28 cellular contexts compared by ENCODE assay signal in the genomic region with DNA sequence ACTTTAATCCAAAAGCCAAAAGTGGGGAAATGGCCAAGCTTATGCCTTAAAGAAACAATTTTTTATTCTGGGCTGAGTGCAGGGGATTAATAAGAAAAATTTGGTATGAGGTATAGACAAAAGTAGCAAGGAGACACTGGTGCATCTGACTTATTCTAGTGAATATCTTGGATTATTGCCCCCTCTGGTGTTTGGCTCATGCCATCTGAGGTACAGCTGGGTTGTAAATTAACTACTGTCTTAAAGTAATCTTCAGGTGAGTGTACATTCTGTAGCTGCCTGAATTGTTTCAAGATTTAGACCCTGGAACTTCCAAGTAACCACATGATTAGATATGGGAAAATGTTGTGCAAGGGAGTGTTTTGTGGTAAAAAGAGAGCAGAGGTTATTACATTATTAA.
DNase-seq lines count a peak whose midpoint lies in the region; ATAC-seq, FAIRE-seq and TF ChIP-seq lines count a peak whose summit lies in the region.
"Had no signal": no experiment of that assay in that cellular context is flagged by ENCODE, and none has a peak within 500 bp of the region (broad histone marks: within the 10 kb centered on the region; RNA-seq: fewer than 3 reads in every experiment).

No MANE protein-coding gene starts in this region.

- H3K27ac Mint-ChIP-seq in GM23338 (no peak overlapping the region), neural progenitor cell (no peak overlapping the region)
- H3K27ac Mint-ChIP-seq: B cell; memory B cell; naive thymus-derived CD4-positive, alpha-beta T cell had no signal

- no peaks in the 10 kb centered on the region for H3K9me3 ChIP-seq in neural progenitor cell (ENCODE audit: low read depth)
- no peaks in the 10 kb centered on the region for H3K9me3 ChIP-seq in testis
- H3K9me3 ChIP-seq: prostate gland, SK-N-SH had no signal

- H3K9me3 Mint-ChIP-seq in GM23338 (peaks cover 16% of the 10 kb centered on the region), neural progenitor cell (peaks cover 4% of the 10 kb centered on the region)
- H3K9me3 Mint-ChIP-seq: memory B cell had no signal

- no peak overlapping the region for H3K9ac ChIP-seq in neural progenitor cell
- H3K9ac ChIP-seq: SK-N-SH had no signal

- H2AFZ ChIP-seq in GM23338: no peak overlapping the region
- no peak overlapping the region for H2AFZ ChIP-seq in neural progenitor cell (replicated peaks)

- H3K4me3 ChIP-seq in GM23338 (no peak overlapping the region), bronchial epithelial cell (ENCODE audit: low read depth, low read length) (no peak overlapping the region), neural progenitor cell (no peak overlapping the region), testis (no peak overlapping the region)
- H3K4me3 ChIP-seq: GM12878, prostate gland had no signal

- H3K4me1 ChIP-seq in GM23338 (ENCODE audit: insufficient read depth) (no peaks in the 10 kb centered on the region), neural progenitor cell (no peaks in the 10 kb centered on the region), testis (no peaks in the 10 kb centered on the region)
- H3K4me1 ChIP-seq: prostate gland had no signal

- TF ChIP-seq CTCF in GM23338 (conservative IDR thresholded peaks at IDR 0.05; ENCODE audit: low read depth in 2 of 2): peak; percentile 33 to 40
- TF ChIP-seq CTCF in bronchial epithelial cell (IDR thresholded peaks at IDR 0.05; ENCODE audit: insufficient read depth, low read length, severe bottlenecking): no peak
- peak; percentile 51 for TF ChIP-seq CTCF in neural progenitor cell (IDR thresholded peaks at IDR 0.05)
- no peak for TF ChIP-seq CTCF in testis (IDR thresholded peaks at IDR 0.05)

- H4K20me1 ChIP-seq in GM23338 (replicated peaks; ENCODE audit: insufficient read depth) (no peaks in the 10 kb centered on the region), neural progenitor cell (ENCODE audit: low read depth) (no peaks in the 10 kb centered on the region)

- no peak for FAIRE-seq in bronchial epithelial cell (lab: Jason Lieb, UNC)
- FAIRE-seq: D721Med, GM12878, HTR-8/SVneo, islet of Langerhans had no signal

- no peaks in the 10 kb centered on the region for H3K9me2 ChIP-seq in GM23338 (ENCODE audit: insufficient read depth)
- H3K9me2 ChIP-seq: SK-N-SH had no signal

- no peaks in the 10 kb centered on the region; the same call in none of the 2 replicates for H3K36me3 ChIP-seq in GM23338 (ENCODE audit: insufficient read depth)
- no peaks in the 10 kb centered on the region for H3K36me3 ChIP-seq in bronchial epithelial cell (ENCODE audit: control insufficient read depth, insufficient read depth, low read length)
- no peaks in the 10 kb centered on the region for H3K36me3 ChIP-seq in neural progenitor cell
- H3K36me3 ChIP-seq in testis (ENCODE audit: low read depth, missing control alignments): no peaks in the 10 kb centered on the region
- H3K36me3 ChIP-seq: prostate gland had no signal

- intact Hi-C loops in testis (cut with DNase I; ENCODE audit: low total_unique reads): no loop called here

- peaks cover 3% of the 10 kb centered on the region; the same call in 1 of the 3 replicates for H3K4me1 Mint-ChIP-seq in GM23338
- no peaks in the 10 kb centered on the region for H3K4me1 Mint-ChIP-seq in neural progenitor cell
- H3K4me1 Mint-ChIP-seq: B cell; central memory CD8-positive, alpha-beta T cell; memory B cell; naive thymus-derived CD4-positive, alpha-beta T cell had no signal

- H3K27me3 Mint-ChIP-seq in GM23338 (ENCODE audit: insufficient read depth, low read depth, poor library complexity): no peaks in the 10 kb centered on the region
- no peaks in the 10 kb centered on the region for H3K27me3 Mint-ChIP-seq in neural progenitor cell (ENCODE audit: insufficient read depth, low read depth)
- H3K27me3 Mint-ChIP-seq: B cell; central memory CD8-positive, alpha-beta T cell; memory B cell; naive thymus-derived CD4-positive, alpha-beta T cell had no signal

- H3K4me2 ChIP-seq in GM23338 (no peak overlapping the region), neural progenitor cell (no peak overlapping the region)
- H3K4me2 ChIP-seq: SK-N-SH had no signal

- TF ChIP-seq POLR2A in testis (IDR thresholded peaks at IDR 0.05): no peak

- no peaks in the 10 kb centered on the region for H3F3A ChIP-seq in GM23338 (replicated peaks; ENCODE audit: low read depth)
- no peaks in the 10 kb centered on the region for H3F3A ChIP-seq in neural progenitor cell (ENCODE audit: low read depth)

- peaks cover 30% of the 10 kb centered on the region for H3K36me3 Mint-ChIP-seq in GM23338 (ENCODE audit: low read depth)
- no peaks in the 10 kb centered on the region for H3K36me3 Mint-ChIP-seq in neural progenitor cell
- H3K36me3 Mint-ChIP-seq: memory B cell; naive thymus-derived CD4-positive, alpha-beta T cell had no signal

- DNase-seq in GM23338 (ENCODE audit: low spot score) (no peak), NAMALWA (ENCODE audit: low spot score) (peak; percentile 2), bronchial epithelial cell (ENCODE audit: low read depth) (peak; percentile 0), neural progenitor cell (ENCODE audit: low spot score) (peak; percentile 39), dermis blood vessel endothelial cell (no peak), testis (no peak)
- DNase-seq in stimulated activated CD4-positive, alpha-beta T cell treated with anti-CD3 and anti-CD28 coated beads, Interleukin-1b, Interleukin-23, amount 100 ng/mL, for 48 hours: no peak
- DNase-seq: activated CD8-positive, alpha-beta memory T cell treated with anti-CD3 and anti-CD28 coated beads, Interleukin-2, amount 50 U/mL, for 4 hours; activated gamma-delta T cell; effector CD8-positive, alpha-beta T cell; GDM1; head of caudate nucleus; naive thymus-derived CD4-positive, alpha-beta T cell; NCI-H2029; NCI-H510A treated with DMSO at 0.1 percent for 48 hours; SK-N-SH; small intestine; stimulated activated CD8-positive, alpha-beta memory T cell treated with anti-CD3 and anti-CD28 coated beads, Interleukin-4, amount 100 ng/mL, for 48 hours; T-helper 9 cell had no signal

- no peak overlapping the region for H3K27ac ChIP-seq in GM23338 (ENCODE audit: low read depth)
- no peak overlapping the region for H3K27ac ChIP-seq in neural progenitor cell
- H3K27ac ChIP-seq in testis: no peak overlapping the region
- H3K27ac ChIP-seq: prostate gland had no signal

- H3K4me3 Mint-ChIP-seq in GM23338: no peak overlapping the region
- no peak overlapping the region for H3K4me3 Mint-ChIP-seq in neural progenitor cell
- H3K4me3 Mint-ChIP-seq: B cell; central memory CD8-positive, alpha-beta T cell; memory B cell; naive thymus-derived CD4-positive, alpha-beta T cell had no signal

- H3K79me2 ChIP-seq in GM23338 (replicated peaks; ENCODE audit: insufficient read depth) (no peaks in the 10 kb centered on the region), neural progenitor cell (ENCODE audit: low read depth) (no peaks in the 10 kb centered on the region)

- H3K27me3 ChIP-seq in GM23338 (ENCODE audit: insufficient read depth) (no peaks in the 10 kb centered on the region), bronchial epithelial cell (ENCODE audit: control insufficient read depth, insufficient read depth, low read length) (no peaks in the 10 kb centered on the region), neural progenitor cell (no peaks in the 10 kb centered on the region), testis (no peaks in the 10 kb centered on the region)

- no peak for ATAC-seq in GM23338
- ATAC-seq: GM12878; naive thymus-derived CD4-positive, alpha-beta T cell; Panc1 had no signal

TF ChIP-seq in GM23338, 12 proteins besides CTCF, POLR2A, EP300 and RAD21 (continues in another document):
- no peak for TF ChIP-seq ZNF114 (CRISPR knock-in tag; IDR thresholded peaks at IDR 0.05)
- TF ChIP-seq ZNF331 (CRISPR knock-in tag; IDR thresholded peaks at IDR 0.05; ENCODE audit: low read depth): no peak
- TF ChIP-seq JUNB (IDR thresholded peaks at IDR 0.05; ENCODE audit: unreplicated experiment): no peak

Comparison
In these comparisons a context has a peak if more than half of its experiments do, and no peak if none do; other contexts are left out.
1. DNase-seq: peak in NAMALWA (single experiment), bronchial epithelial cell (single experiment) and neural progenitor cell (single experiment); none in GM23338 (single experiment), stimulated activated CD4-positive, alpha-beta T cell treated with anti-CD3 and anti-CD28 coated beads, Interleukin-1b, Interleukin-23, amount 100 ng/mL, for 48 hours (single experiment), dermis blood vessel endothelial cell (single experiment) and testis (single experiment).
2. CTCF ChIP-seq: peak in GM23338 (2 of 2) and neural progenitor cell (single experiment); none in bronchial epithelial cell (single experiment) and testis (0 of 3).